27 cellular contexts compared by ENCODE assay signal in genomic region chr6:141846639-141847038, GRCh38.
"Had no signal": no experiment of that assay in that cellular context is flagged by ENCODE, and none has a peak within 500 bp of the region (broad histone marks: within the 10 kb centered on the region; RNA-seq: fewer than 3 reads in every experiment).

No MANE protein-coding gene starts in this region.

- H3K36me3 Mint-ChIP-seq: stimulated activated memory B cell treated with anti-CD40 and anti-IgM and Interleukin-4, amounts not matched to agents 10 μg/mL and 1 μg/mL and 100 μg/mL, for 72 hours; type B pancreatic cell had no signal

- H3K27ac ChIP-seq: brain microvascular endothelial cell, epithelial cell of prostate, esophagus squamous epithelium, heart right ventricle, left ventricle myocardium inferior, neutrophil, sigmoid colon, uterus had no signal

- H3K4me3 Mint-ChIP-seq: nephron progenitor cell; stimulated activated memory B cell treated with anti-CD40 and anti-IgM and Interleukin-4, amounts not matched to agents 10 μg/mL and 1 μg/mL and 100 μg/mL, for 72 hours; stimulated activated naive CD8-positive, alpha-beta T cell treated with anti-CD3 and anti-CD28 coated beads, Interleukin-15, amount 100 ng/mL, for 72 hours; type B pancreatic cell had no signal

- H3K9me3 ChIP-seq: esophagus squamous epithelium, heart right ventricle, left ventricle myocardium inferior, neutrophil, sigmoid colon, uterus had no signal

- H3K4me1 ChIP-seq: esophagus squamous epithelium, heart right ventricle, left ventricle myocardium inferior, sigmoid colon, uterus had no signal

- H3K27me3 Mint-ChIP-seq: progenitor cell of endocrine pancreas; stimulated activated memory B cell treated with anti-CD40 and anti-IgM and Interleukin-4, amounts not matched to agents 10 μg/mL and 1 μg/mL and 100 μg/mL, for 72 hours; stimulated activated naive CD8-positive, alpha-beta T cell treated with anti-CD3 and anti-CD28 coated beads, Interleukin-15, amount 100 ng/mL, for 72 hours; type B pancreatic cell had no signal

- H3K36me3 ChIP-seq: brain microvascular endothelial cell, esophagus squamous epithelium, heart right ventricle, left ventricle myocardium inferior, neutrophil, sigmoid colon, uterus had no signal

- DNase-seq: activated CD4-positive, alpha-beta T cell treated with anti-CD3 and anti-CD28 coated beads for 4 hours; activated CD4-positive, alpha-beta T cell treated with anti-CD3 and anti-CD28 coated beads, Interleukin-2, amount 50 U/mL, for 48 hours; activated gamma-delta T cell treated with Interleukin-2 at 50 U/mL for 16 hours; activated naive CD4-positive, alpha-beta T cell treated with anti-CD3 and anti-CD28 coated beads, Interleukin-2, amount 50 U/mL, for 16 hours; amniotic stem cell; brain microvascular endothelial cell; esophagus squamous epithelium; foreskin melanocyte; heart right ventricle; left ventricle myocardium inferior; mesendoderm; nephron progenitor cell; sigmoid colon; small intestine; stimulated activated CD4-positive, alpha-beta T cell treated with anti-CD3 and anti-CD28 coated beads, Interleukin-1b, Interleukin-23, amount 100 ng/mL, for 48 hours; stimulated activated CD4-positive, alpha-beta T cell treated with anti-CD3 and anti-CD28 coated beads, Interleukin-4, amount 100 ng/mL, for 4 hours; stimulated activated CD8-positive, alpha-beta memory T cell treated with anti-CD3 and anti-CD28 coated beads, Interleukin-4, amount 100 ng/mL, for 48 hours; stimulated activated naive CD8-positive, alpha-beta T cell treated with anti-CD3 and anti-CD28 coated beads, Interleukin-15, amount 100 ng/mL, for 72 hours; substantia nigra; T-helper 1 cell; uterus had no signal

- ATAC-seq: heart right ventricle; stimulated activated memory B cell treated with anti-CD40 and anti-IgM and Interleukin-4, amounts not matched to agents 10 μg/mL and 1 μg/mL and 100 μg/mL, for 72 hours; stimulated activated naive CD8-positive, alpha-beta T cell treated with anti-CD3 and anti-CD28 coated beads, Interleukin-15, amount 100 ng/mL, for 72 hours had no signal

- H3K9me3 Mint-ChIP-seq: nephron progenitor cell; stimulated activated memory B cell treated with anti-CD40 and anti-IgM and Interleukin-4, amounts not matched to agents 10 μg/mL and 1 μg/mL and 100 μg/mL, for 72 hours; type B pancreatic cell had no signal

- H3K27me3 ChIP-seq: brain microvascular endothelial cell, esophagus squamous epithelium, heart right ventricle, neutrophil, sigmoid colon, uterus had no signal

- H3K4me1 Mint-ChIP-seq: nephron progenitor cell; stimulated activated memory B cell treated with anti-CD40 and anti-IgM and Interleukin-4, amounts not matched to agents 10 μg/mL and 1 μg/mL and 100 μg/mL, for 72 hours had no signal

- H3K4me3 ChIP-seq: esophagus squamous epithelium, heart right ventricle, left ventricle myocardium inferior, lung, sigmoid colon, uterus had no signal

- H3K27ac Mint-ChIP-seq: nephron progenitor cell; progenitor cell of endocrine pancreas; stimulated activated memory B cell treated with anti-CD40 and anti-IgM and Interleukin-4, amounts not matched to agents 10 μg/mL and 1 μg/mL and 100 μg/mL, for 72 hours; stimulated activated naive CD8-positive, alpha-beta T cell treated with anti-CD3 and anti-CD28 coated beads, Interleukin-15, amount 100 ng/mL, for 72 hours; type B pancreatic cell had no signal
